8 cellular contexts compared by ENCODE assay signal in the genomic region with DNA sequence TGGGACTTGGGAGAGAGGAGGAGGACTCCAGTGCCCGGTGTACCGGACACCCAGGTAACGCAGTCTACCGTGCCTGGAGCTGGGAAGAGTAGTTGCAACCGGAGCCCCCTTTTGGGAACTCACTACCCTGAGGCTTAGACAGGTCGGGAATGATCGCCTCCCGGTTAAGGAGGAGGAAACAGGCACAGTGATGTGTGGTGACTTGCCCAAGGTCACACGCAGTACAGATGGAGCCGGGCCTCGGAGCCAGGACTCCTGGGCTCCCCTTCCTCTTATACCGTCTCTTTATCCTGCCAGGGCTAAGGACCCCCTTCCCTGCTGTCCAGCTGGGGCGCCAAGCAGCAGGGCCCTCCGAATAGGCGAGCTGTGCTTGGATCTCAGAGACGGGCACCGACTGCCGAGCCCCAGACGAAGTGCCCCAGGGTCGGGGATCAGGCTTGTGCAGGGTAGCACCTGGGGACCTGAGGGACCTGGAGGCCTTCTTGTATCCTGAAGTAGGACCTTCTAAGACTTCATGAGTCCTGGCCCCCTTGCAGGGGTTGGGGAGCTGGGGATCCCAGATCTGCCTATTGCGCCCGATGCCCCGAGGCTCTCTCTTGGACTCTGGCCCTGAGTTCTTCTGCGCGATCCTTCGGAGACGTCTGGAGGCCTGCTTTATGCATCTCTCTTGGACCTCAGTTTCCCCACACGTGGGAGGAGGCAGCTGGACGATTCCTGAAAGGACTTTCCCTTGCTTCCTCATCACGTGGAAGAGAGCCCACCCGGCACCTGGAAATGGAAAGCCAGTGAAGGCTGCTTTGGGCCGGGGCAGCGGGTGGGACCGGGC. TPM values are rescaled to one million over a fixed set of nuclear protein-coding genes. Genes with fewer than 3 reads are reported as not detected.
A peak's percentile ranks its signal among the peaks of the same experiment; 100 is the strongest.
DNase-seq lines count a peak whose midpoint lies in the region; ATAC-seq and TF ChIP-seq lines count a peak whose summit lies in the region.

No MANE protein-coding gene starts in this region.

- H4K20me1 ChIP-seq in smooth muscle cell (ENCODE audit: low read depth): no peaks in the 10 kb centered on the region

- H3K27ac Mint-ChIP-seq in T-helper 17 cell (no peak overlapping the region), CD14-positive monocyte (no peak overlapping the region)

- ATAC-seq in T-helper 17 cell (no peak), GM18873 (IDR thresholded peaks at IDR 0.05; ENCODE audit: low FRiP score, unreplicated experiment) (no peak)

- peaks cover 34% of the 10 kb centered on the region for H3K4me1 ChIP-seq in smooth muscle cell (ENCODE audit: low read depth)

- H2AFZ ChIP-seq in smooth muscle cell (ENCODE audit: low read depth): no peak overlapping the region

- 11% methylated on average over 34 of the region's 34 CpGs for WGBS in smooth muscle cell (ENCODE audit: low lambda C conversion rate)

- peak overlapping the region; percentile 77 for H3K4me2 ChIP-seq in smooth muscle cell

- H3K27me3 Mint-ChIP-seq in T-helper 17 cell: peaks cover 79% of the 10 kb centered on the region
- H3K27me3 Mint-ChIP-seq in CD14-positive monocyte (ENCODE audit: low read depth in 3 of 3): peaks cover 87 to 98% (median 97%) of the 10 kb centered on the region in 3 donors

- H3F3A ChIP-seq in smooth muscle cell (ENCODE audit: low read depth): no peaks in the 10 kb centered on the region

- no peaks in the 10 kb centered on the region for H3K79me2 ChIP-seq in smooth muscle cell (ENCODE audit: low read depth)

- H3K4me1 Mint-ChIP-seq in T-helper 17 cell (peaks cover 29% of the 10 kb centered on the region), CD14-positive monocyte (peaks cover 31% of the 10 kb centered on the region)

- peak overlapping the region; percentile 80 for H3K4me3 Mint-ChIP-seq in T-helper 17 cell
- H3K4me3 Mint-ChIP-seq in CD14-positive monocyte: peak overlapping the region in 1 of 2 donors; percentile 87

- intact Hi-C loops in CD14-positive monocyte (cut with micrococcal nuclease): no loop called here

- H3K9ac ChIP-seq in smooth muscle cell (ENCODE audit: low read depth): no peak overlapping the region

- H3K27me3 ChIP-seq in HL-60 (ENCODE audit: insufficient read depth, poor library complexity, severe bottlenecking) (peaks cover 85% of the 10 kb centered on the region), smooth muscle cell (ENCODE audit: low read depth) (peaks cover 98% of the 10 kb centered on the region)

- no peak for TF ChIP-seq CTCF in HL-60 (IDR thresholded peaks at IDR 0.05; ENCODE audit: insufficient read depth, low read length)
- TF ChIP-seq CTCF in smooth muscle cell (IDR thresholded peaks at IDR 0.05; ENCODE audit: borderline replicate concordance, insufficient read depth, poor library complexity, severe bottlenecking): no peak
- no peak for TF ChIP-seq CTCF in CD14-positive monocyte (IDR thresholded peaks at IDR 0.05)

- H3K27ac ChIP-seq in HL-60 (replicated peaks) (no peak overlapping the region), smooth muscle cell (ENCODE audit: low read depth) (no peak overlapping the region)

- peak overlapping the region; percentile 27 for H3K4me3 ChIP-seq in HL-60 (replicated peaks; ENCODE audit: insufficient read depth, low read length)
- H3K4me3 ChIP-seq in iPS-11a (ENCODE audit: low read depth, low read length): peak overlapping the region; percentile 2
- H3K4me3 ChIP-seq in smooth muscle cell: peak overlapping the region; percentile 26

- peaks cover 0 to 11% (median 4%) of the 10 kb centered on the region in 7 donors for H3K9me3 Mint-ChIP-seq in CD14-positive monocyte

- H3K36me3 ChIP-seq in smooth muscle cell (ENCODE audit: low read depth): no peaks in the 10 kb centered on the region

- DNase-seq in HL-60 (ENCODE audit: low read depth in 1 of 2, low spot score in 1 of 2) (no peak), T-helper 17 cell (no peak), smooth muscle cell (lab: John Stamatoyannopoulos, UW; ENCODE audit: unreplicated experiment) (no peak), CD14-positive monocyte (ENCODE audit: low spot score) (no peak), NCI-H524 (lab: John Stamatoyannopoulos, UW) (no peak)
- DNase-seq in stimulated activated CD4-positive, alpha-beta T cell treated with anti-CD3 and anti-CD28 coated beads, Interleukin-15, amount 100 ng/mL, for 24 hours: no peak

- no peaks in the 10 kb centered on the region for H3K9me3 ChIP-seq in T-helper 17 cell (ENCODE audit: control insufficient read depth, low read length, poor library complexity, severe bottlenecking)
- no peaks in the 10 kb centered on the region for H3K9me3 ChIP-seq in smooth muscle cell (replicated peaks; ENCODE audit: low read depth)

- H3K36me3 Mint-ChIP-seq in T-helper 17 cell (ENCODE audit: low read depth) (peaks cover 7% of the 10 kb centered on the region), CD14-positive monocyte (peaks cover 5 to 14% of the 10 kb centered on the region in 2 donors)

RNA-seq across cellular contexts. Expression of gene CYP26A1, which starts 0.8 kb away (rescaled TPM):
- total RNA-seq in T-helper 17 cell: not detected
- total RNA-seq in smooth muscle cell: not detected in 2 replicates
- polyA plus RNA-seq in smooth muscle cell: 0.14 TPM in 1 of 2 replicates, not detected in the other
- not detected for polyA plus RNA-seq in CD14-positive monocyte

RNA-seq across cellular contexts. Expression of gene CYP26C1, which starts 12.3 kb away (rescaled TPM):
- under 1 TPM; 0.18 to 0.20 TPM for total RNA-seq in T-helper 17 cell
- total RNA-seq in smooth muscle cell: 0.13 TPM in 1 of 2 replicates, not detected in the other
- not detected in 2 replicates for polyA plus RNA-seq in smooth muscle cell
- not detected for polyA plus RNA-seq in CD14-positive monocyte
